20 cellular contexts compared by ENCODE assay signal in genomic region chr15:57740048-57740447, GRCh38. TPM values are rescaled to one million over a fixed set of nuclear protein-coding genes. Genes with fewer than 3 reads are reported as not detected.
DNase-seq lines count a peak whose midpoint lies in the region; ATAC-seq and TF ChIP-seq lines count a peak whose summit lies in the region.
"Had no signal": no experiment of that assay in that cellular context is flagged by ENCODE, and none has a peak within 500 bp of the region (broad histone marks: within the 10 kb centered on the region; RNA-seq: fewer than 3 reads in every experiment).

No MANE protein-coding gene starts in this region.

- H2AFZ ChIP-seq in GM23338 (peak overlapping the region; percentile 80; the same call in 1 of the 2 replicates), trophoblast cell (ENCODE audit: insufficient read depth, low read length, poor library complexity) (no peak overlapping the region)

- ATAC-seq in GM23338 (peak; percentile 91), WTC11 (peak; percentile 85), HG03135 (IDR thresholded peaks at IDR 0.05; ENCODE audit: unreplicated experiment) (no peak), heart left ventricle (no peak)
- ATAC-seq: K562 had no signal

- no peaks in the 10 kb centered on the region for H4K20me1 ChIP-seq in GM23338 (replicated peaks; ENCODE audit: insufficient read depth)

- H3K27ac ChIP-seq in GM23338 (ENCODE audit: low read depth), result no peak overlapping the region
- no peak overlapping the region for H3K27ac ChIP-seq in trophoblast cell (ENCODE audit: low read depth, low read length)
- H3K27ac ChIP-seq in transverse colon, result no peak overlapping the region
- no peak overlapping the region for H3K27ac ChIP-seq in heart left ventricle

- H3K9me3 Mint-ChIP-seq in GM23338 (no peaks in the 10 kb centered on the region), WTC11 (peaks cover 6% of the 10 kb centered on the region)
- H3K9me3 Mint-ChIP-seq: CD4-positive, alpha-beta T cell had no signal

- no peak overlapping the region for H3K4ac ChIP-seq in trophoblast cell (ENCODE audit: low read depth, low read length)

- H4K91ac ChIP-seq in trophoblast cell (ENCODE audit: low read depth, low read length), result no peak overlapping the region

- H3K36me3 ChIP-seq in GM23338 (ENCODE audit: insufficient read depth) (no peaks in the 10 kb centered on the region), trophoblast cell (ENCODE audit: control insufficient read depth in 1 of 2, insufficient read depth in 2 of 2, low read length in 2 of 2) (no peaks in the 10 kb centered on the region), transverse colon (no peaks in the 10 kb centered on the region), heart left ventricle (no peaks in the 10 kb centered on the region)
- H3K36me3 ChIP-seq: BE2C had no signal

- no peak overlapping the region for H3K18ac ChIP-seq in trophoblast cell (ENCODE audit: low read length)

- DNase-seq in GM23338 (ENCODE audit: low spot score) (peak; percentile 44), WTC11 (ENCODE audit: low spot score) (no peak), iPS-NIHi11 (ENCODE audit: low spot score) (peak; percentile 35), trophoblast cell (no peak), ecto neural progenitor cell (ENCODE audit: low spot score) (no peak), transverse colon (no peak), heart left ventricle (no peak)
- DNase-seq: 8988T; BE2C; C1 segment of cervical spinal cord; Caco-2; CD4-positive, alpha-beta T cell; DMS153; DMS79; GDM1; GOT3; HCEC 1CT; IMR-90 had no signal

- H3K36me3 Mint-ChIP-seq in GM23338 (ENCODE audit: low read depth) (no peaks in the 10 kb centered on the region), WTC11 (peaks cover 3% of the 10 kb centered on the region; the same call in 1 of the 2 replicates)

- no peak overlapping the region for H3K14ac ChIP-seq in trophoblast cell (ENCODE audit: low read length)

- peak in 1 of 2 experiments; percentile 54; a peak in 3 of 4 replicates for TF ChIP-seq CTCF in GM23338 (conservative IDR thresholded peaks at IDR 0.05; ENCODE audit: low read depth in 2 of 2)
- no peak for TF ChIP-seq CTCF in WTC11 (IDR thresholded peaks at IDR 0.05)
- TF ChIP-seq CTCF in transverse colon (IDR thresholded peaks at IDR 0.05), result no peak
- TF ChIP-seq CTCF in heart left ventricle (IDR thresholded peaks at IDR 0.05), result no peak

- H2BK5ac ChIP-seq in trophoblast cell (ENCODE audit: low read depth, low read length, poor library complexity), result no peak overlapping the region

- in situ Hi-C loops in transverse colon (cut with MboI; ENCODE audit: low pct_ligation_motif_present in 1 of 4, low pct_unique_long_range_greater_than_20kb in 1 of 4, low sequenced_read_pairs in 3 of 4), result loop anchor here in 3 of 4 donors (10.0 to 25.0 kb wide), 3 partner anchors 115 to 335 kb away; partner anchors contain the start of gene ALDH1A2 (in 2 of the 3)

- no peak overlapping the region for H3K4me3 ChIP-seq in GM23338
- H3K4me3 ChIP-seq in trophoblast cell (ENCODE audit: low read depth, low read length), result no peak overlapping the region
- H3K4me3 ChIP-seq in transverse colon, result no peak overlapping the region
- H3K4me3 ChIP-seq in heart left ventricle, result no peak overlapping the region
- H3K4me3 ChIP-seq: K562 had no signal

- H3K79me1 ChIP-seq in trophoblast cell (ENCODE audit: low read length), result no peaks in the 10 kb centered on the region

- no peak overlapping the region for H2BK120ac ChIP-seq in trophoblast cell (ENCODE audit: insufficient read depth, low read length, poor library complexity)

- no peak overlapping the region for H2AK5ac ChIP-seq in trophoblast cell (ENCODE audit: low read length)

- H3K27me3 ChIP-seq in GM23338 (ENCODE audit: insufficient read depth) (no peaks in the 10 kb centered on the region), trophoblast cell (ENCODE audit: insufficient read depth, low read length) (no peaks in the 10 kb centered on the region), transverse colon (no peaks in the 10 kb centered on the region), heart left ventricle (no peaks in the 10 kb centered on the region)
- H3K27me3 ChIP-seq: BE2C had no signal

- H3K27me3 Mint-ChIP-seq in GM23338 (ENCODE audit: insufficient read depth, low read depth, poor library complexity) (peaks cover 3% of the 10 kb centered on the region), WTC11 (ENCODE audit: low read depth) (no peaks in the 10 kb centered on the region)
- H3K27me3 Mint-ChIP-seq: CD4-positive, alpha-beta T cell had no signal

- POLR2A ChIA-PET in WTC11 (lab: Charles Lee), result no interaction called here

- no peak overlapping the region for H3K23ac ChIP-seq in trophoblast cell (ENCODE audit: low read length)

- peaks cover 5% of the 10 kb centered on the region; the same call in 1 of the 3 replicates for H3K4me1 Mint-ChIP-seq in GM23338
- peaks cover 6% of the 10 kb centered on the region; the same call in 1 of the 2 replicates for H3K4me1 Mint-ChIP-seq in WTC11

- H4K8ac ChIP-seq in trophoblast cell (ENCODE audit: low read depth, low read length), result no peak overlapping the region

- CTCF ChIA-PET in WTC11 (lab: Charles Lee), result interaction anchor here (0.8 to 1.6 kb wide), 11 partner anchors 8 to 443 kb away, joined by 3 to 15 read pairs (median 5); no protein-coding TSS in a partner anchor

- intact Hi-C loops in transverse colon (cut with DNase I; ENCODE audit: low total_unique reads) (no loop called here), heart left ventricle (cut with DNase I) (loop anchor here in 3 of 10 donors (10.0 kb wide), 2 partner anchors 435 to 445 kb away; no protein-coding TSS in a partner anchor)

- no peak overlapping the region for H3K4me2 ChIP-seq in GM23338
- H3K4me2 ChIP-seq in trophoblast cell (ENCODE audit: low read length), result no peak overlapping the region

- peak overlapping the region; percentile 21 for H2BK12ac ChIP-seq in trophoblast cell (ENCODE audit: low read length)

- no peak overlapping the region for H3K27ac Mint-ChIP-seq in GM23338
- H3K27ac Mint-ChIP-seq in WTC11, result no peak overlapping the region
- H3K27ac Mint-ChIP-seq: CD4-positive, alpha-beta T cell had no signal

- H3K9me3 ChIP-seq in trophoblast cell (ENCODE audit: insufficient read depth, low read depth, low read length) (no peaks in the 10 kb centered on the region), transverse colon (no peaks in the 10 kb centered on the region), heart left ventricle (peaks cover 0 to 6% (median 0%) of the 10 kb centered on the region in 12 donors)
- H3K9me3 ChIP-seq: BE2C, Caco-2 had no signal

- H3K4me3 Mint-ChIP-seq in GM23338, result no peak overlapping the region
- H3K4me3 Mint-ChIP-seq in WTC11, result no peak overlapping the region
- H3K4me3 Mint-ChIP-seq: CD4-positive, alpha-beta T cell had no signal

- no peak for TF ChIP-seq POLR2A in transverse colon (IDR thresholded peaks at IDR 0.05)
- no peak for TF ChIP-seq POLR2A in heart left ventricle (IDR thresholded peaks at IDR 0.05)

- no peak for TF ChIP-seq EP300 in transverse colon (IDR thresholded peaks at IDR 0.05; ENCODE audit: low read depth)

- H3K79me2 ChIP-seq in GM23338 (replicated peaks; ENCODE audit: insufficient read depth), result no peaks in the 10 kb centered on the region
- no peaks in the 10 kb centered on the region for H3K79me2 ChIP-seq in trophoblast cell (ENCODE audit: control insufficient read depth, insufficient read depth, low read length, poor library complexity)

- H3K9me2 ChIP-seq in GM23338 (ENCODE audit: insufficient read depth), result peaks cover 2% of the 10 kb centered on the region; the same call in 1 of the 2 replicates

- H3F3A ChIP-seq in GM23338 (replicated peaks; ENCODE audit: low read depth), result no peaks in the 10 kb centered on the region

- H4K12ac ChIP-seq in trophoblast cell (ENCODE audit: low read depth, low read length), result no peak overlapping the region

- WGBS in trophoblast cell (ENCODE audit: extremely low coverage, insufficient coverage, insufficient read length), result no CpG with 5 or more reads among the region's 4 CpGs
- 87 to 89% methylated on average over 4 of the region's 4 CpGs for WGBS in transverse colon (ENCODE audit: low coverage in 1 of 2), 2 donors
- WGBS in heart left ventricle, 4 donors, result 88 to 93% (median 89%) methylated on average over 4 of the region's 4 CpGs

- H3K4me1 ChIP-seq in GM23338 (ENCODE audit: insufficient read depth), result peaks cover 4% of the 10 kb centered on the region; the same call in 1 of the 2 replicates
- no peaks in the 10 kb centered on the region for H3K4me1 ChIP-seq in trophoblast cell (ENCODE audit: control insufficient read depth in 1 of 2, insufficient read depth in 2 of 2, low read length in 2 of 2)
- no peaks in the 10 kb centered on the region for H3K4me1 ChIP-seq in transverse colon
- no peaks in the 10 kb centered on the region for H3K4me1 ChIP-seq in heart left ventricle
- H3K4me1 ChIP-seq: BE2C, Caco-2 had no signal

- H3K9ac ChIP-seq in trophoblast cell (ENCODE audit: low read length), result no peak overlapping the region

TF ChIP-seq in GM23338, 12 proteins besides CTCF, POLR2A, EP300 and RAD21 (continues in another document):
- TF ChIP-seq STAT1 (IDR thresholded peaks at IDR 0.05; ENCODE audit: unreplicated experiment) (no peak), EZH2 (IDR thresholded peaks at IDR 0.05; ENCODE audit: low read depth, unreplicated experiment) (no peak)

TF ChIP-seq in WTC11, 78 proteins besides CTCF, POLR2A, EP300 and RAD21 (continues in another document):
- TF ChIP-seq FOXK1 (CRISPR knock-in tag; IDR thresholded peaks at IDR 0.05) (no peak), ATF3 (CRISPR knock-in tag; conservative IDR thresholded peaks at IDR 0.05) (no peak), ZNF416 (CRISPR knock-in tag; IDR thresholded peaks at IDR 0.05) (no peak), TEAD1 (CRISPR knock-in tag; IDR thresholded peaks at IDR 0.05) (no peak), TEAD4 (CRISPR knock-in tag; IDR thresholded peaks at IDR 0.05) (no peak), ZNF121 (CRISPR knock-in tag; IDR thresholded peaks at IDR 0.05) (no peak)

RNA-seq across cellular contexts. Expression of gene POLR2M, which starts 33.5 kb away (rescaled TPM):
- total RNA-seq in GM23338 (2014; rRNA removed; shearing (Covaris generic)), result 46.3 and 47.0 TPM in 2 replicates
- polyA plus RNA-seq in GM23338 (2016; fragmentation: Nextera tagmentation; extraction: Ambion mirVana), result 19.6 and 19.9 TPM in 2 replicates
- total RNA-seq in WTC11 (2021), result 78.6 to 85.5 TPM (median 84.4 TPM) in 3 replicates
- 114 and 142 TPM in 2 replicates for polyA plus RNA-seq in trophoblast cell (2013)
- 100 to 1,000 TPM in 1 of 4 donors, 10 to 100 TPM in 3; 18.5 to 159 (median 42.2) TPM for total RNA-seq in transverse colon
- total RNA-seq in heart left ventricle, result 100 to 1,000 TPM in 1 of 9 donors, 10 to 100 TPM in 8; 23.6 to 243 (median 52.8) TPM
- polyA plus RNA-seq in heart left ventricle, result 100 to 1,000 TPM in 1 of 2 donors, 10 to 100 TPM in 1; 17.4 to 210 TPM

Comparison
In these comparisons a context has a peak if more than half of its experiments do, and no peak if none do; other contexts are left out.
1. ATAC-seq: peak in GM23338 (single experiment) and WTC11 (single experiment); none in HG03135 (single experiment) and heart left ventricle (0 of 4).
2. DNase-seq: peak in GM23338 (single experiment) and iPS-NIHi11 (single experiment); none in WTC11 (single experiment), trophoblast cell (0 of 2), ecto neural progenitor cell (single experiment), transverse colon (single experiment) and heart left ventricle (0 of 5).